ENCODE assay signal across 16 cellular contexts in genomic region chr20:61680096-61680495, GRCh38.
DNase-seq lines count a peak whose midpoint lies in the region; ATAC-seq and TF ChIP-seq lines count a peak whose summit lies in the region.
"Had no signal": no experiment of that assay in that cellular context is flagged by ENCODE, and none has a peak within 500 bp of the region (broad histone marks: within the 10 kb centered on the region; RNA-seq: fewer than 3 reads in every experiment).

No MANE protein-coding gene starts in this region.

- no CpG with 5 or more reads among the region's 7 CpGs for WGBS in trophoblast cell (ENCODE audit: extremely low coverage, insufficient coverage, insufficient read length)
- 67 to 71% methylated on average over 7 of the region's 7 CpGs for WGBS in body of pancreas, 2 donors

- H3K9me3 ChIP-seq in BLaER1 treated with 17β-estradiol and CSF1 and Interleukin-3, amounts not matched to agents 10 nM and 100 nM (replicated peaks in 1 of 11), result no peaks in the 10 kb centered on the region
- H3K9me3 ChIP-seq in lower lobe of right lung (no peaks in the 10 kb centered on the region), trophoblast cell (ENCODE audit: insufficient read depth, low read depth, low read length) (peaks cover 3% of the 10 kb centered on the region), body of pancreas (no peaks in the 10 kb centered on the region)
- H3K9me3 ChIP-seq: BE2C had no signal

- TF ChIP-seq CTCF in lower lobe of right lung (IDR thresholded peaks at IDR 0.05), result no peak
- no peak for TF ChIP-seq CTCF in body of pancreas (IDR thresholded peaks at IDR 0.05)

- H3K23ac ChIP-seq in trophoblast cell (ENCODE audit: low read length), result no peak overlapping the region

- H3K27me3 ChIP-seq in BLaER1 treated with 17β-estradiol and CSF1 and Interleukin-3, amounts not matched to agents 10 nM and 100 nM, result no peaks in the 10 kb centered on the region
- H3K27me3 ChIP-seq in lower lobe of right lung (ENCODE audit: low read depth), result peaks cover 5% of the 10 kb centered on the region
- H3K27me3 ChIP-seq in trophoblast cell (ENCODE audit: insufficient read depth, low read length), result no peaks in the 10 kb centered on the region
- H3K27me3 ChIP-seq in body of pancreas, result no peaks in the 10 kb centered on the region

- no peak overlapping the region for H2AK5ac ChIP-seq in trophoblast cell (ENCODE audit: low read length)

- H4K20me1 ChIP-seq in BLaER1 treated with 17β-estradiol and CSF1 and Interleukin-3, amounts not matched to agents 10 nM and 100 nM, result peaks cover 0 to 9% (median 0%) of the 10 kb centered on the region in 11 experiments; a peak in 3 of 22 replicates

- no peaks in the 10 kb centered on the region for H3K79me2 ChIP-seq in trophoblast cell (ENCODE audit: control insufficient read depth, insufficient read depth, low read length, poor library complexity)

- H3K14ac ChIP-seq in trophoblast cell (ENCODE audit: low read length), result no peak overlapping the region

- no peak overlapping the region for H2BK120ac ChIP-seq in trophoblast cell (ENCODE audit: insufficient read depth, low read length, poor library complexity)

- peak; percentile 27 for DNase-seq in lower lobe of right lung
- DNase-seq in trophoblast cell, result no peak
- no peak for DNase-seq in NOMO-1 (lab: John Stamatoyannopoulos, UW; ENCODE audit: unreplicated experiment in 2 of 2)
- no peak for DNase-seq in body of pancreas
- DNase-seq: ACHN; BE2C; CD4-positive, alpha-beta memory T cell; DMS153; DMS79 treated with DMSO at 0.1 percent for 48 hours; GF-D8; GOT3; H7; HFFc6 had no signal

- no peak overlapping the region for H4K8ac ChIP-seq in trophoblast cell (ENCODE audit: low read depth, low read length)

- H3K4me2 ChIP-seq in BLaER1 treated with 17β-estradiol and CSF1 and Interleukin-3, amounts not matched to agents 10 nM and 100 nM, result peak overlapping the region in 8 of 11 experiments; percentile 29 to 63 (median 42); a peak in 15 of 22 replicates
- no peak overlapping the region for H3K4me2 ChIP-seq in trophoblast cell (ENCODE audit: low read length)

- H2AFZ ChIP-seq in trophoblast cell (ENCODE audit: insufficient read depth, low read length, poor library complexity), result no peak overlapping the region

- H3K9ac ChIP-seq in BLaER1 treated with 17β-estradiol and CSF1 and Interleukin-3, amounts not matched to agents 10 nM and 100 nM, result no peak overlapping the region
- H3K9ac ChIP-seq in trophoblast cell (ENCODE audit: low read length), result no peak overlapping the region

- H3K27ac ChIP-seq in BLaER1 treated with 17β-estradiol and CSF1 and Interleukin-3, amounts not matched to agents 10 nM and 100 nM, result no peak overlapping the region
- H3K27ac ChIP-seq in lower lobe of right lung (no peak overlapping the region), trophoblast cell (ENCODE audit: low read depth, low read length) (no peak overlapping the region), body of pancreas (no peak overlapping the region)

- H4K12ac ChIP-seq in trophoblast cell (ENCODE audit: low read depth, low read length), result no peak overlapping the region

- H3K79me1 ChIP-seq in trophoblast cell (ENCODE audit: low read length), result no peaks in the 10 kb centered on the region

- intact Hi-C loops in lower lobe of right lung (cut with DNase I) (no loop called here), body of pancreas (cut with DNase I) (no loop called here)

- ATAC-seq in lower lobe of right lung, result no peak
- no peak for ATAC-seq in HG02840 (IDR thresholded peaks at IDR 0.05; ENCODE audit: low FRiP score, unreplicated experiment)
- ATAC-seq in body of pancreas, result no peak
- ATAC-seq: HCT116 had no signal

- H2BK5ac ChIP-seq in trophoblast cell (ENCODE audit: low read depth, low read length, poor library complexity), result no peak overlapping the region

- no peak overlapping the region for H3K4me3 ChIP-seq in BLaER1 treated with 17β-estradiol and CSF1 and Interleukin-3, amounts not matched to agents 10 nM and 100 nM
- H3K4me3 ChIP-seq in lower lobe of right lung, result no peak overlapping the region
- peak overlapping the region; percentile 37 for H3K4me3 ChIP-seq in trophoblast cell (ENCODE audit: low read depth, low read length)
- no peak overlapping the region for H3K4me3 ChIP-seq in body of pancreas

- TF ChIP-seq POLR2A in body of pancreas (IDR thresholded peaks at IDR 0.05), result no peak

- peaks cover 0 to 19% (median 10%) of the 10 kb centered on the region in 10 experiments; a peak in 13 of 20 replicates for H3K4me1 ChIP-seq in BLaER1 treated with 17β-estradiol and CSF1 and Interleukin-3, amounts not matched to agents 10 nM and 100 nM
- H3K4me1 ChIP-seq in lower lobe of right lung, result no peaks in the 10 kb centered on the region
- H3K4me1 ChIP-seq in trophoblast cell (ENCODE audit: control insufficient read depth in 1 of 2, insufficient read depth in 2 of 2, low read length in 2 of 2), result no peaks in the 10 kb centered on the region
- no peaks in the 10 kb centered on the region for H3K4me1 ChIP-seq in body of pancreas
- H3K4me1 ChIP-seq: BE2C had no signal

- H3K36me3 ChIP-seq in BLaER1 treated with 17β-estradiol and CSF1 and Interleukin-3, amounts not matched to agents 10 nM and 100 nM, result no peaks in the 10 kb centered on the region
- H3K36me3 ChIP-seq in lower lobe of right lung (no peaks in the 10 kb centered on the region), trophoblast cell (ENCODE audit: control insufficient read depth in 1 of 2, insufficient read depth in 2 of 2, low read length in 2 of 2) (no peaks in the 10 kb centered on the region), body of pancreas (replicated peaks in 1 of 2; ENCODE audit: insufficient read depth in 1 of 2, low read depth in 2 of 2) (no peaks in the 10 kb centered on the region)
- H3K36me3 ChIP-seq: BE2C had no signal

- H3K18ac ChIP-seq in trophoblast cell (ENCODE audit: low read length), result no peak overlapping the region

- H4K91ac ChIP-seq in trophoblast cell (ENCODE audit: low read depth, low read length), result no peak overlapping the region

- no peak overlapping the region for H2BK12ac ChIP-seq in trophoblast cell (ENCODE audit: low read length)

- no peak overlapping the region for H3K4ac ChIP-seq in trophoblast cell (ENCODE audit: low read depth, low read length)
